Comparison of ENCODE assay signal across 8 cellular contexts in the genomic region with DNA sequence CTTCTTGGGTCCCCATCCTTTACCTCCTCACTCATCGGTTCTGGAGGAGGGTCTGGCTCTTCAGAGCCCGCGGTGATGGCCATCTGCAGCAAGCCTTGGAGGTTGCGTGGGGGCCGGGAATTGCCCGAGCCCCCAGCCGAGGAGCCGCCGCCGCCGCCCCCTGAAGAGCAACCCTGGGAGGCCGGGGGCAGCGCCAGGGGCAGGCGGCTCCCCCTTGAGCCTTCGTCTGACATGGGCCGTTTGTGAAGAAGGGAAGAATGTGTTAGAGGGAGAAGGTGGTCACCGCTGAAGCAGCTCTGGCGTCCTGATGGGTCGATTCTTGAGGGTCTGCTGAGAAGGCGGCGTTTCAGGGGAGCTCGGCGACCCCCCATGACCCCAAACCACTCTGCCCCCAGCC. TPM values are rescaled to one million over a fixed set of nuclear protein-coding genes. Genes with fewer than 3 reads are reported as not detected.
DNase-seq lines count a peak whose midpoint lies in the region; ATAC-seq and TF ChIP-seq lines count a peak whose summit lies in the region.

No MANE protein-coding gene starts in this region.

- peak overlapping the region; percentile 73 for H3K4me3 ChIP-seq in BJ (ENCODE audit: low read depth, low read length)
- H3K4me3 ChIP-seq in NB4 (ENCODE audit: low read depth, low read length), result peak overlapping the region; percentile 77
- H3K4me3 ChIP-seq in effector memory CD4-positive, alpha-beta T cell (ENCODE audit: insufficient read depth, low read depth, low read length, poor library complexity, severe bottlenecking), result peak overlapping the region; percentile 84

- no peak for TF ChIP-seq POLR2A in NB4 (IDR thresholded peaks at IDR 0.05; ENCODE audit: extremely low read depth, insufficient read length)

- POLR2A ChIA-PET in BJ (lab: Charles Lee), result no interaction called here

- no peak for ATAC-seq in HG02759 (IDR thresholded peaks at IDR 0.05; ENCODE audit: unreplicated experiment)

- H3K9me3 ChIP-seq in effector memory CD4-positive, alpha-beta T cell (ENCODE audit: control insufficient read depth, low read length), result no peaks in the 10 kb centered on the region

- H3K27ac ChIP-seq in effector memory CD4-positive, alpha-beta T cell (ENCODE audit: insufficient read depth, low read length, poor library complexity, severe bottlenecking), result peak overlapping the region; percentile 75

- no peak for DNase-seq in BJ (ENCODE audit: low read depth)
- no peak for DNase-seq in NB4 (ENCODE audit: low read depth)
- DNase-seq in effector memory CD4-positive, alpha-beta T cell, result no peak
- no peak for DNase-seq in nephron progenitor cell
- DNase-seq in GM20000 (ENCODE audit: low spot score), result no peak
- no peak for DNase-seq in hypothalamus (lab: John Stamatoyannopoulos, UW)
- no peak for DNase-seq in glomerular visceral epithelial cell (ENCODE audit: extremely low spot score)

- H3K4me1 ChIP-seq in effector memory CD4-positive, alpha-beta T cell (ENCODE audit: control insufficient read depth, insufficient read depth, low read length, poor library complexity, severe bottlenecking), result peaks cover 13% of the 10 kb centered on the region

- H3K27ac Mint-ChIP-seq in nephron progenitor cell, result peak overlapping the region; percentile 100

- no peaks in the 10 kb centered on the region for H3K9me3 Mint-ChIP-seq in nephron progenitor cell

- peaks cover 35% of the 10 kb centered on the region for H3K4me1 Mint-ChIP-seq in nephron progenitor cell

- H3K27me3 Mint-ChIP-seq in nephron progenitor cell (ENCODE audit: low read depth, poor library complexity), result no peaks in the 10 kb centered on the region

- H3K4me3 Mint-ChIP-seq in nephron progenitor cell, result peak overlapping the region; percentile 98

- peaks cover 12% of the 10 kb centered on the region for H3K36me3 ChIP-seq in BJ (ENCODE audit: control insufficient read depth, insufficient read depth, low read length)
- peaks cover 15% of the 10 kb centered on the region for H3K36me3 ChIP-seq in effector memory CD4-positive, alpha-beta T cell (ENCODE audit: control insufficient read depth, insufficient read depth, low read length)

- no peaks in the 10 kb centered on the region for H3K36me3 Mint-ChIP-seq in nephron progenitor cell (ENCODE audit: low read depth)

- H3K27me3 ChIP-seq in BJ (ENCODE audit: control insufficient read depth, insufficient read depth, low read length), result no peaks in the 10 kb centered on the region
- H3K27me3 ChIP-seq in effector memory CD4-positive, alpha-beta T cell (replicated peaks; ENCODE audit: control insufficient read depth, insufficient read depth, low read length, poor library complexity, severe bottlenecking), result no peaks in the 10 kb centered on the region

- no peak for TF ChIP-seq CTCF in BJ (IDR thresholded peaks at IDR 0.05; ENCODE audit: insufficient read depth, low read depth, low read length)
- TF ChIP-seq CTCF in NB4 (IDR thresholded peaks at IDR 0.05; ENCODE audit: low read depth, low read length), result no peak
- no peak for TF ChIP-seq CTCF in nephron progenitor cell (IDR thresholded peaks at IDR 0.05)
- TF ChIP-seq CTCF in GM20000 (IDR thresholded peaks at IDR 0.05; ENCODE audit: extremely low read depth, missing control alignments), result no peak

- CTCF ChIA-PET in BJ (lab: Yijun Ruan, JAX), result interaction anchor here (0.7 to 1.5 kb wide), 3 partner anchors 13 to 112 kb away, joined by 3 to 5 read pairs (median 3); a partner anchor contains a TSS

RNA-seq across cellular contexts. Expression of a gene that starts 0.5 kb away (rescaled TPM):
- 24.4 and 43.8 TPM in 2 replicates for polyA plus RNA-seq in BJ (2011; rRNA removed)
- polyA minus RNA-seq in BJ (2011; rRNA and poly(A)+ RNA removed), result 15.7 and 17.5 TPM in 2 replicates

RNA-seq across cellular contexts. Expression of a gene that starts 4.4 kb away (rescaled TPM):
- polyA plus RNA-seq in BJ (2011; rRNA removed), result 10.6 and 12.8 TPM in 2 replicates
- 2.1 and 4.7 TPM in 2 replicates for polyA minus RNA-seq in BJ (2011; rRNA and poly(A)+ RNA removed)

RNA-seq across cellular contexts. Expression of a gene that starts 20.6 kb away (rescaled TPM):
- 25.9 and 42.5 TPM in 2 replicates for polyA plus RNA-seq in BJ (2011; rRNA removed)
- polyA minus RNA-seq in BJ (2011; rRNA and poly(A)+ RNA removed), result 45.2 and 45.5 TPM in 2 replicates

RNA-seq across cellular contexts. Expression of a gene that starts 45.8 kb away (rescaled TPM):
- polyA plus RNA-seq in BJ (2011; rRNA removed), result not detected in 2 replicates
- polyA minus RNA-seq in BJ (2011; rRNA and poly(A)+ RNA removed), result not detected in 2 replicates

RNA-seq across cellular contexts. Expression of a gene that starts 50.8 kb away (rescaled TPM):
- 0.56 and 1.5 TPM in 2 replicates for polyA plus RNA-seq in BJ (2011; rRNA removed)
- polyA minus RNA-seq in BJ (2011; rRNA and poly(A)+ RNA removed), result 0.15 and 0.57 TPM in 2 replicates
